Comparison of ENCODE assay signal across 22 cellular contexts in the genomic region with DNA sequence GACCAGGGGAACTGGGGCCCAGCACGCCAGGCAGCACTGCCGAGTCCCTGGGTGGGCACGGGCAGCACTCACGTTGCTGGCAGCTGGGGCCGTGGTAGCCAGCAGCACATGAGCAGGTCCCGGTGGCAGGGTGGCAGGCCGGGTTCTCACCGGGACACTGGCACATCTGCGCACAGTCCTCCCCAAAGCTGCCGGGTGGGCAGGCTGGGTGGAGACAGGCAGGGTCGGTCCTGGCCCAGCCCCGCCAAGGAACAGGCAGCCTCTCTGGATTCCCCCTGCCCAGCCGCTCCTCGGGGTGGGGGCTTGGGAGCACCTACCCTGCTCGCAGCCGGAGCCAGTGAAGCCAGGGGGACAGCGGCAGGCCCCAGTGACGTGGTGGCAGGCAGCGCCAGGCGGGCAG. TPM values are rescaled to one million over a fixed set of nuclear protein-coding genes. Genes with fewer than 3 reads are reported as not detected.
A peak's percentile ranks its signal among the peaks of the same experiment; 100 is the strongest.
DNase-seq lines count a peak whose midpoint lies in the region; ATAC-seq, FAIRE-seq and TF ChIP-seq lines count a peak whose summit lies in the region.
"Had no signal": no experiment of that assay in that cellular context is flagged by ENCODE, and none has a peak within 500 bp of the region (broad histone marks: within the 10 kb centered on the region; RNA-seq: fewer than 3 reads in every experiment).

No MANE protein-coding gene starts in this region.

- H3K27ac ChIP-seq in HepG2 (ENCODE audit: extremely low read length, insufficient read depth, low read length) (no peak overlapping the region), right lobe of liver (no peak overlapping the region), IMR-90 (ENCODE audit: insufficient read depth, low read length) (no peak overlapping the region), K562 (ENCODE audit: extremely low read depth, low read depth, low read length) (no peak overlapping the region), neuronal stem cell (replicated peaks; ENCODE audit: low read length) (no peak overlapping the region), smooth muscle cell (ENCODE audit: low read depth) (no peak overlapping the region)
- H3K27ac ChIP-seq: 22Rv1, C4-2B had no signal

- H3K79me1 ChIP-seq in IMR-90 (ENCODE audit: low read depth in 1 of 2, low read length in 2 of 2) (no peaks in the 10 kb centered on the region), neuronal stem cell (ENCODE audit: low read depth, low read length) (peaks cover 11% of the 10 kb centered on the region)

- H3K4me1 ChIP-seq in HepG2 (ENCODE audit: insufficient read depth, low read length) (no peaks in the 10 kb centered on the region), right lobe of liver (no peaks in the 10 kb centered on the region), IMR-90 (ENCODE audit: control insufficient read depth, insufficient read depth, low read length) (no peaks in the 10 kb centered on the region), K562 (replicated peaks in 1 of 2; ENCODE audit: control insufficient read depth in 2 of 2, insufficient read depth in 2 of 2, low read length in 2 of 2) (peaks cover 0 to 66% of the 10 kb centered on the region in 2 experiments; a peak in 1 of 5 replicates), neuronal stem cell (ENCODE audit: control insufficient read depth in 2 of 2, insufficient read depth in 1 of 2, low read depth in 1 of 2, low read length in 2 of 2) (peaks cover 1 to 3% of the 10 kb centered on the region in 2 donors), smooth muscle cell (ENCODE audit: low read depth) (no peaks in the 10 kb centered on the region)
- H3K4me1 ChIP-seq: A549, Caco-2 had no signal

- TF ChIP-seq EP300 in HepG2 (IDR thresholded peaks at IDR 0.05; ENCODE audit: low read depth in 2 of 2, low read length in 2 of 2) (no peak), HepG2 (CRISPR knock-in tag; IDR thresholded peaks at IDR 0.05; ENCODE audit: borderline replicate concordance) (no peak), K562 (IDR thresholded peaks at IDR 0.05; ENCODE audit: low read length) (no peak)

- intact Hi-C loops in HepG2 (cut with micrococcal nuclease; ENCODE audit: unreplicated experiment): no loop called here
- intact Hi-C loops in right lobe of liver (cut with DNase I): loop anchor here in 1 of 2 donors (5.0 kb wide), 1 partner anchor 120 kb away; no protein-coding TSS in a partner anchor
- intact Hi-C loops in IMR-90 (cut with micrococcal nuclease): loop anchor here (10.0 kb wide), 1 partner anchor 228 kb away; no protein-coding TSS in a partner anchor
- intact Hi-C loops in K562 (cut with micrococcal nuclease): no loop called here

- no peak overlapping the region for H3K18ac ChIP-seq in IMR-90 (ENCODE audit: low read depth, low read length)
- no peak overlapping the region for H3K18ac ChIP-seq in neuronal stem cell (ENCODE audit: low read length)

- H4K20me1 ChIP-seq in HepG2 (ENCODE audit: insufficient read depth, low read length): no peaks in the 10 kb centered on the region; the same call in 1 of the 2 replicates
- no peaks in the 10 kb centered on the region for H4K20me1 ChIP-seq in IMR-90 (ENCODE audit: insufficient read depth, low read length)
- peaks cover 10% of the 10 kb centered on the region; the same call in 1 of the 2 replicates for H4K20me1 ChIP-seq in K562 (replicated peaks; ENCODE audit: control insufficient read depth, insufficient read depth, low read length)
- H4K20me1 ChIP-seq in smooth muscle cell (ENCODE audit: low read depth): no peaks in the 10 kb centered on the region

- H2AK5ac ChIP-seq in IMR-90 (ENCODE audit: low read depth, low read length): no peak overlapping the region
- H2AK5ac ChIP-seq in neuronal stem cell (ENCODE audit: low read depth, low read length): peak overlapping the region; percentile 28

- H2AFZ ChIP-seq in HepG2 (ENCODE audit: low read length) (no peak overlapping the region), IMR-90 (replicated peaks; ENCODE audit: low read length, poor library complexity) (no peak overlapping the region), K562 (ENCODE audit: low read depth, low read length) (no peak overlapping the region), neuronal stem cell (ENCODE audit: low read length) (no peak overlapping the region), smooth muscle cell (ENCODE audit: low read depth) (no peak overlapping the region)

- ATAC-seq in HepG2 (no peak), right lobe of liver (no peak), IMR-90 (ENCODE audit: low read depth) (no peak), K562 (no peak)
- ATAC-seq: A549; CD8-positive, alpha-beta T cell; GM12878 had no signal

- no peak overlapping the region for H3K4me2 ChIP-seq in HepG2 (ENCODE audit: low read depth, low read length)
- no peak overlapping the region for H3K4me2 ChIP-seq in IMR-90 (ENCODE audit: low read depth, low read length)
- H3K4me2 ChIP-seq in K562 (ENCODE audit: insufficient read depth, low read length): no peak overlapping the region
- H3K4me2 ChIP-seq in neuronal stem cell (ENCODE audit: insufficient read depth, low read length, poor library complexity, severe bottlenecking): no peak overlapping the region
- no peak overlapping the region for H3K4me2 ChIP-seq in smooth muscle cell
- H3K4me2 ChIP-seq: A549 had no signal

- H3K79me2 ChIP-seq in HepG2 (ENCODE audit: insufficient read depth, low read length) (no peaks in the 10 kb centered on the region), K562 (ENCODE audit: control insufficient read depth, insufficient read depth, low read length) (no peaks in the 10 kb centered on the region), smooth muscle cell (ENCODE audit: low read depth) (no peaks in the 10 kb centered on the region)

- H2BK20ac ChIP-seq in IMR-90 (ENCODE audit: low read depth, low read length): no peak overlapping the region

- H2BK120ac ChIP-seq in IMR-90 (ENCODE audit: low read depth, low read length) (no peak overlapping the region), neuronal stem cell (ENCODE audit: low read depth, low read length) (no peak overlapping the region)

- H3K4ac ChIP-seq in IMR-90 (ENCODE audit: low read depth, low read length): no peak overlapping the region
- H3K4ac ChIP-seq in neuronal stem cell (ENCODE audit: low read length): no peak overlapping the region

- H3K9me1 ChIP-seq in IMR-90 (ENCODE audit: insufficient read depth, low read length) (no peaks in the 10 kb centered on the region), K562 (ENCODE audit: control insufficient read depth, insufficient read depth, low read length) (no peaks in the 10 kb centered on the region)

- POLR2A ChIA-PET in HepG2 (lab: Yijun Ruan, JAX): no interaction called here
- POLR2A ChIA-PET in IMR-90 (lab: Charles Lee; ENCODE audit: unreplicated experiment): no interaction called here
- POLR2A ChIA-PET in K562 (lab: Yijun Ruan, JAX): no interaction called here

- TF ChIP-seq RAD21 in HepG2 (CRISPR knock-in tag; IDR thresholded peaks at IDR 0.05) (no peak), IMR-90 (IDR thresholded peaks at IDR 0.05; ENCODE audit: low read length) (no peak), K562 (CRISPR knock-in tag; conservative IDR thresholded peaks at IDR 0.05 in 1 of 2, IDR thresholded peaks at IDR 0.05 in 1 of 2) (no peak)

- no peak for DNase-seq in HepG2 (ENCODE audit: low spot score)
- no peak for DNase-seq in right lobe of liver
- DNase-seq in IMR-90: no peak
- DNase-seq in K562 (ENCODE audit: extremely low read depth in 1 of 4, low spot score in 3 of 4): no peak
- no peak for DNase-seq in neuronal stem cell (ENCODE audit: low spot score)
- no peak for DNase-seq in smooth muscle cell (lab: John Stamatoyannopoulos, UW; ENCODE audit: unreplicated experiment)
- no peak for DNase-seq in urothelium cell line (ENCODE audit: low spot score)
- DNase-seq in GDM1 (lab: John Stamatoyannopoulos, UW): no peak
- DNase-seq: AML-193; Caco-2; Calu3; CD4-positive, alpha-beta T cell; CD8-positive, alpha-beta T cell; DMS79 treated with DMSO at 0.1 percent for 48 hours had no signal

- H3K56ac ChIP-seq in IMR-90 (ENCODE audit: extremely low read depth, insufficient read depth, low read length): no peak overlapping the region

- H4K8ac ChIP-seq in IMR-90 (ENCODE audit: low read depth in 2 of 2, low read length in 2 of 2) (no peak overlapping the region), neuronal stem cell (ENCODE audit: low read depth, low read length) (no peak overlapping the region)

- no TSS peak for BruUV-seq in HepG2 (replicated peaks; lab: Mats Ljungman, UMichigan)
- no TSS peak for BruUV-seq in IMR-90 (replicated peaks; lab: Mats Ljungman, UMichigan)
- no TSS peak for BruUV-seq in K562 (replicated peaks; lab: Mats Ljungman, UMichigan)

- H3K23ac ChIP-seq in IMR-90 (ENCODE audit: low read depth, low read length) (no peak overlapping the region), neuronal stem cell (ENCODE audit: low read depth, low read length, poor library complexity) (peak overlapping the region; percentile 43)

- peak overlapping the region; percentile 22 for H2BK12ac ChIP-seq in neuronal stem cell (ENCODE audit: low read length)

- no peak overlapping the region for H3K14ac ChIP-seq in IMR-90 (replicated peaks; ENCODE audit: low read depth, low read length)
- peak overlapping the region; percentile 38 for H3K14ac ChIP-seq in neuronal stem cell (ENCODE audit: low read length)

- in situ Hi-C loops in HepG2 (cut with HindIII; ENCODE audit: extremely low pct_ligation_motif_present, low pct_unique_long_range_greater_than_20kb) (no loop called here), IMR-90 (cut with MboI; ENCODE audit: low sequenced_read_pairs) (no loop called here), K562 (cut with MboI) (no loop called here)

- H3K9ac ChIP-seq in HepG2 (ENCODE audit: insufficient read depth, low read depth, low read length): no peak overlapping the region
- H3K9ac ChIP-seq in IMR-90 (ENCODE audit: low read depth, low read length): no peak overlapping the region
- H3K9ac ChIP-seq in K562 (ENCODE audit: insufficient read depth in 1 of 2, low read depth in 2 of 2, low read length in 2 of 2): no peak overlapping the region; a peak in 1 of 4 replicates
- H3K9ac ChIP-seq in neuronal stem cell (ENCODE audit: low read depth, low read length, poor library complexity): no peak overlapping the region
- no peak overlapping the region for H3K9ac ChIP-seq in smooth muscle cell (ENCODE audit: low read depth)

- FAIRE-seq in HepG2 (lab: Jason Lieb, UNC) (no peak), K562 (lab: Jason Lieb, UNC) (no peak), urothelium cell line (lab: Jason Lieb, UNC) (no peak)
- FAIRE-seq: A549, D721Med, G401.6, GM12878, GM12892, GM18507 had no signal

- TF ChIP-seq CTCF in HepG2 (CRISPR knock-in tag; IDR thresholded peaks at IDR 0.05) (no peak), right lobe of liver (IDR thresholded peaks at IDR 0.05) (no peak), IMR-90 (conservative IDR thresholded peaks at IDR 0.05; ENCODE audit: low read depth, low read length) (no peak), K562 (IDR thresholded peaks at IDR 0.05 in 2 of 3, conservative IDR thresholded peaks at IDR 0.05 in 1 of 3; ENCODE audit: insufficient read depth in 2 of 3, low read depth in 1 of 3, low read length in 3 of 3) (no peak), smooth muscle cell (IDR thresholded peaks at IDR 0.05; ENCODE audit: borderline replicate concordance, insufficient read depth, poor library complexity, severe bottlenecking) (no peak)

- H4K91ac ChIP-seq in IMR-90 (ENCODE audit: insufficient read depth, low read depth, low read length) (no peak overlapping the region), neuronal stem cell (ENCODE audit: low read depth, low read length, poor library complexity) (no peak overlapping the region)

- H4K5ac ChIP-seq in IMR-90 (ENCODE audit: low read depth, low read length): no peak overlapping the region

- no peak overlapping the region for H2BK5ac ChIP-seq in IMR-90 (ENCODE audit: low read depth, low read length, poor library complexity, severe bottlenecking)
- no peak overlapping the region for H2BK5ac ChIP-seq in neuronal stem cell (ENCODE audit: low read length)

- no peaks in the 10 kb centered on the region for H3F3A ChIP-seq in smooth muscle cell (ENCODE audit: low read depth)

- no peak for TF ChIP-seq POLR2A in HepG2 (IDR thresholded peaks at IDR 0.05; ENCODE audit: insufficient read depth in 1 of 2, low read depth in 2 of 2, low read length in 2 of 2)
- no peak for TF ChIP-seq POLR2A in right lobe of liver (IDR thresholded peaks at IDR 0.05)
- TF ChIP-seq POLR2A in IMR-90 (IDR thresholded peaks at IDR 0.05; ENCODE audit: low read depth, low read length): no peak
- no peak for TF ChIP-seq POLR2A in K562 (conservative IDR thresholded peaks at IDR 0.05)

- dilution Hi-C loops in IMR-90 (cut with HindIII; ENCODE audit: low sequenced_read_pairs, unreplicated experiment): no loop called here

- CTCF ChIA-PET in HepG2 (lab: Yijun Ruan, JAX; ENCODE audit: low intra/inter-chr PET ratio, low total read pairs) (no interaction called here), IMR-90 (lab: Yijun Ruan, JAX) (no interaction called here), K562 (lab: Yijun Ruan, JAX; ENCODE audit: low intra/inter-chr PET ratio) (no interaction called here)

- H2AK9ac ChIP-seq in IMR-90 (replicated peaks; ENCODE audit: low read depth, low read length, poor library complexity): peak overlapping the region; percentile 28

- H3K4me3 ChIP-seq in HepG2 (replicated peaks in 1 of 3; ENCODE audit: insufficient read depth in 1 of 3, low read depth in 2 of 3, low read length in 3 of 3): no peak overlapping the region
- no peak overlapping the region for H3K4me3 ChIP-seq in right lobe of liver
- no peak overlapping the region for H3K4me3 ChIP-seq in IMR-90 (ENCODE audit: insufficient read depth, low read depth, low read length)
- H3K4me3 ChIP-seq in K562: no peak overlapping the region
- no peak overlapping the region for H3K4me3 ChIP-seq in neuronal stem cell (ENCODE audit: low read length in 2 of 2)
- H3K4me3 ChIP-seq in smooth muscle cell: no peak overlapping the region
- H3K4me3 ChIP-seq: A549, GM12878 had no signal

- WGBS in HepG2 (ENCODE audit: low lambda C conversion rate): no CpG with 5 or more reads among the region's 20 CpGs
- 80% methylated on average over 1 of the region's 20 CpGs for WGBS in right lobe of liver (ENCODE audit: insufficient coverage, low coverage, low lambda C conversion rate, missing lambda C conversion rate)
- WGBS in IMR-90 (ENCODE audit: extremely low coverage in 2 of 2, insufficient read length in 1 of 2), 2 experiments: 95% methylated on average over 11 of the region's 20 CpGs; no CpG with 5 or more reads in 1 of the 2 experiments
- WGBS in K562 (ENCODE audit: insufficient coverage, low coverage, missing lambda C conversion rate): 4% methylated on average over 20 of the region's 20 CpGs
- WGBS in neuronal stem cell (ENCODE audit: extremely low coverage in 2 of 2, insufficient read length in 2 of 2, insufficient replicate concordance in 1 of 2), 2 donors: no CpG with 5 or more reads among the region's 20 CpGs
- WGBS in smooth muscle cell (ENCODE audit: low lambda C conversion rate): 91% methylated on average over 20 of the region's 20 CpGs

- H3K36me3 ChIP-seq in HepG2 (replicated peaks in 1 of 2; ENCODE audit: control insufficient read depth in 1 of 2, insufficient read depth in 2 of 2, low read length in 2 of 2) (no peaks in the 10 kb centered on the region), right lobe of liver (no peaks in the 10 kb centered on the region), IMR-90 (ENCODE audit: control insufficient read depth, insufficient read depth, low read length) (no peaks in the 10 kb centered on the region), K562 (ENCODE audit: control insufficient read depth, insufficient read depth, low read length) (no peaks in the 10 kb centered on the region), neuronal stem cell (replicated peaks in 1 of 2; ENCODE audit: control insufficient read depth in 2 of 2, insufficient read depth in 2 of 2, low read length in 2 of 2) (peaks cover 0 to 3% of the 10 kb centered on the region in 2 donors), smooth muscle cell (ENCODE audit: low read depth) (no peaks in the 10 kb centered on the region)

- no peak overlapping the region for H2BK15ac ChIP-seq in IMR-90 (ENCODE audit: low read depth, low read length)
- no peak overlapping the region for H2BK15ac ChIP-seq in neuronal stem cell (ENCODE audit: low read length)

- no peaks in the 10 kb centered on the region for H3K9me3 ChIP-seq in HepG2 (ENCODE audit: low read length)
- H3K9me3 ChIP-seq in right lobe of liver: no peaks in the 10 kb centered on the region
- no peaks in the 10 kb centered on the region for H3K9me3 ChIP-seq in IMR-90 (ENCODE audit: control insufficient read depth, insufficient read depth, low read length)
- no peaks in the 10 kb centered on the region for H3K9me3 ChIP-seq in K562 (replicated peaks; ENCODE audit: control insufficient read depth, insufficient read depth, low read depth, low read length)
- no peaks in the 10 kb centered on the region for H3K9me3 ChIP-seq in neuronal stem cell (replicated peaks in 1 of 2; ENCODE audit: control insufficient read depth in 2 of 2, insufficient read depth in 1 of 2, low read depth in 1 of 2, low read length in 2 of 2)
- no peaks in the 10 kb centered on the region for H3K9me3 ChIP-seq in smooth muscle cell (replicated peaks; ENCODE audit: low read depth)
- H3K9me3 ChIP-seq: A549, Caco-2 had no signal

- H3K27me3 ChIP-seq in HepG2 (ENCODE audit: control insufficient read depth in 1 of 2, insufficient read depth in 2 of 2, low read length in 2 of 2) (peaks cover 10 to 45% of the 10 kb centered on the region in 2 experiments; a peak in 4 of 5 replicates), right lobe of liver (no peaks in the 10 kb centered on the region), IMR-90 (ENCODE audit: control insufficient read depth, insufficient read depth, low read length) (no peaks in the 10 kb centered on the region), K562 (ENCODE audit: control insufficient read depth in 2 of 2, insufficient read depth in 2 of 2, low read length in 2 of 2) (peaks cover 13 to 58% of the 10 kb centered on the region in 2 experiments; a peak in 3 of 5 replicates), neuronal stem cell (ENCODE audit: control insufficient read depth in 3 of 3, insufficient read depth in 3 of 3, low read depth in 1 of 3, low read length in 3 of 3) (no peaks in the 10 kb centered on the region), smooth muscle cell (ENCODE audit: low read depth) (no peaks in the 10 kb centered on the region)

RNA-seq across cellular contexts. Expression of a gene that starts 42.5 kb away (rescaled TPM):
- 15.9 and 20.3 TPM in 2 replicates for total RNA-seq in HepG2 (2016; rRNA removed; fragmentation: Illumina TruSeq; extraction: Trizol)
- total RNA-seq in HepG2 (2016; cell fraction: cytosol; rRNA removed; fragmentation: Illumina TruSeq; extraction: Trizol; ENCODE audit: low read depth): 6.0 and 6.6 TPM in 2 replicates
- total RNA-seq in HepG2 (2016; cell fraction: insoluble cytoplasmic fraction; rRNA removed; fragmentation: Illumina TruSeq; extraction: Trizol): 14.5 and 24.2 TPM in 2 replicates
- 7.4 and 7.6 TPM in 2 replicates for total RNA-seq in HepG2 (2016; cell fraction: membrane; rRNA removed; fragmentation: Illumina TruSeq; extraction: Trizol)
- total RNA-seq in HepG2 (2016; cell fraction: nucleus; rRNA removed; fragmentation: Illumina TruSeq; extraction: Trizol): 21.4 and 22.0 TPM in 2 replicates
- polyA plus RNA-seq in HepG2 (2011; rRNA removed): 39.9 and 59.7 TPM in 2 replicates
- 23.3 and 35.8 TPM in 2 replicates for polyA plus RNA-seq in HepG2 (2011; cell fraction: cytosol; rRNA removed)
- polyA plus RNA-seq in HepG2 (2011; cell fraction: nucleus; rRNA removed): 382 and 454 TPM in 2 replicates
- 19.7 and 28.0 TPM in 2 replicates for polyA plus RNA-seq in HepG2 (2012)
- 2.5 and 2.8 TPM in 2 replicates for polyA plus RNA-seq in HepG2 (2016; cell fraction: cytosol; fragmentation: Illumina TruSeq; extraction: Trizol; ENCODE audit: low read depth)
- polyA plus RNA-seq in HepG2 (2016; cell fraction: insoluble cytoplasmic fraction; fragmentation: Illumina TruSeq; extraction: Trizol; ENCODE audit: low read depth): 12.5 and 17.8 TPM in 2 replicates
- polyA plus RNA-seq in HepG2 (2016; cell fraction: membrane; fragmentation: Illumina TruSeq; extraction: Trizol; ENCODE audit: low read depth): 4.2 and 4.8 TPM in 2 replicates
- 58.7 and 59.2 TPM in 2 replicates for polyA plus RNA-seq in HepG2 (2016; cell fraction: nucleus; fragmentation: Illumina TruSeq; extraction: Trizol; ENCODE audit: insufficient read depth, low read depth)
- polyA minus RNA-seq in HepG2 (2011; rRNA and poly(A)+ RNA removed; ENCODE audit: low replicate concordance): 30.5 and 69.1 TPM in 2 replicates
- polyA minus RNA-seq in HepG2 (2011; cell fraction: cytosol; rRNA and poly(A)+ RNA removed): 13.4 and 17.4 TPM in 2 replicates
- polyA minus RNA-seq in HepG2 (2011; cell fraction: nucleus; rRNA and poly(A)+ RNA removed): 38.4 and 41.6 TPM in 2 replicates
- total RNA-seq in right lobe of liver: 10 to 100 TPM in 2 of 6 experiments, 1 to 10 TPM in 4; 2.1 to 16.3 (median 7.5) TPM
- 0.18 TPM in 1 of 2 replicates, not detected in the other for total RNA-seq in IMR-90 (2012; rRNA removed)
- 0.19 and 0.39 TPM in 2 replicates for polyA plus RNA-seq in IMR-90 (2012; rRNA removed)
- 0.13 TPM in 1 of 2 replicates, not detected in the other for polyA plus RNA-seq in IMR-90 (2012; cell fraction: cytosol; rRNA removed)
- 0.49 and 0.60 TPM in 2 replicates for polyA plus RNA-seq in IMR-90 (2012; cell fraction: nucleus; rRNA removed; ENCODE audit: low replicate concordance)
- total RNA-seq in K562 (2011; cell fraction: chromatin; rRNA removed; ENCODE audit: low replicate concordance): 1.6 and 7.5 TPM in 2 replicates
- 3.9 and 5.7 TPM in 2 replicates for total RNA-seq in K562 (2011; cell fraction: nucleolus; rRNA removed)
- total RNA-seq in K562 (2011; cell fraction: nucleoplasm; rRNA removed): 2.1 and 3.2 TPM in 2 replicates
- 0.45 and 0.94 TPM in 2 replicates for total RNA-seq in K562 (2014; rRNA removed)
- total RNA-seq in K562 (2014; rRNA removed; fragmentation: Illumina TruSeq; extraction: Trizol): 0.06 and 0.15 TPM in 2 replicates
- 0.11 and 0.25 TPM in 2 replicates for total RNA-seq in K562 (2015; rRNA removed; fragmentation: Illumina TruSeq; extraction: Trizol)
- 0.98 and 1.2 TPM in 2 replicates for total RNA-seq in K562 (2021)
- 0.78 and 0.93 TPM in 2 replicates for polyA plus RNA-seq in K562 (2011; rRNA removed)
- polyA plus RNA-seq in K562 (2011; cell fraction: cytosol; rRNA removed): 0.49 and 1.9 TPM in 2 replicates
- polyA plus RNA-seq in K562 (2011; cell fraction: nucleus; rRNA removed): 2.9 and 7.4 TPM in 2 replicates
- 0.49 and 2.9 TPM in 2 replicates for polyA plus RNA-seq in K562 (2012)
- 0.49 and 0.66 TPM in 2 replicates for polyA plus RNA-seq in K562 (2014; fragmentation: Illumina TruSeq; extraction: Trizol)
- polyA plus RNA-seq in K562 (2014; fragmentation: Nextera tagmentation; extraction: Ambion mirVana): not detected
- polyA plus RNA-seq in K562 (2014; rRNA removed): 0.78 and 1.2 TPM in 2 replicates
- 1.3 and 3.0 TPM in 2 replicates for polyA minus RNA-seq in K562 (2011; rRNA and poly(A)+ RNA removed)
- polyA minus RNA-seq in K562 (2011; cell fraction: cytosol; rRNA and poly(A)+ RNA removed): 0.91 and 1.5 TPM in 2 replicates
- 2.4 and 4.6 TPM in 2 replicates for polyA minus RNA-seq in K562 (2011; cell fraction: nucleus; rRNA and poly(A)+ RNA removed)
- 1.5 TPM for polyA plus RNA-seq in neuronal stem cell (2013, experiment 1 of 2)
- polyA plus RNA-seq in neuronal stem cell (2013, experiment 2 of 2): 1.4 TPM
- 5.0 and 6.9 TPM in 2 replicates for total RNA-seq in smooth muscle cell
- polyA plus RNA-seq in smooth muscle cell: 4.6 and 9.6 TPM in 2 replicates
- total RNA-seq: CD8-positive, alpha-beta T cell; GM12878 had no signal
- polyA plus RNA-seq: GM12878 had no signal
